ENCODE assay signal across 11 cellular contexts in genomic region chr17:44565866-44566443, GRCh38. TPM values are rescaled to one million over a fixed set of nuclear protein-coding genes. Genes with fewer than 3 reads are reported as not detected.
DNase-seq lines count a peak whose midpoint lies in the region; ATAC-seq, FAIRE-seq and TF ChIP-seq lines count a peak whose summit lies in the region.
"Had no signal": no experiment of that assay in that cellular context is flagged by ENCODE, and none has a peak within 500 bp of the region (broad histone marks: within the 10 kb centered on the region; RNA-seq: fewer than 3 reads in every experiment).

No MANE protein-coding gene starts in this region.

- FAIRE-seq in HTR-8/SVneo (lab: Jason Lieb, UNC) (peak; percentile 46), K562 (lab: Jason Lieb, UNC) (peak; percentile 72)

- no peaks in the 10 kb centered on the region for H3K36me3 ChIP-seq in K562 (ENCODE audit: control insufficient read depth, insufficient read depth, low read length)

- CTCF ChIA-PET in Calu3 (lab: Charles Lee): interaction anchor here (1.5 kb wide), 1 partner anchor 30 kb away, joined by 5 read pairs; no protein-coding TSS in a partner anchor
- CTCF ChIA-PET in K562 (lab: Yijun Ruan, JAX; ENCODE audit: low intra/inter-chr PET ratio): no interaction called here

- H3K4me1 Mint-ChIP-seq in Calu3 (ENCODE audit: low read depth, unreplicated experiment): peaks cover 6% of the 10 kb centered on the region
- H3K4me1 Mint-ChIP-seq in nephron: peaks cover 27% of the 10 kb centered on the region

- no TSS peak for BruUV-seq in Calu3 (replicated peaks; lab: Mats Ljungman, UMichigan)
- BruUV-seq in K562 (replicated peaks; lab: Mats Ljungman, UMichigan): no TSS peak

- intact Hi-C loops in Calu3 (cut with micrococcal nuclease; ENCODE audit: unreplicated experiment): no loop called here
- intact Hi-C loops in K562 (cut with micrococcal nuclease): no loop called here

- no peak overlapping the region for H3K9ac ChIP-seq in K562 (ENCODE audit: insufficient read depth in 1 of 2, low read depth in 2 of 2, low read length in 2 of 2)

- TF ChIP-seq CTCF in Calu3 (IDR thresholded peaks at IDR 0.05; ENCODE audit: unreplicated experiment) (peak; percentile 60), K562 (IDR thresholded peaks at IDR 0.05 in 2 of 3, conservative IDR thresholded peaks at IDR 0.05 in 1 of 3; ENCODE audit: insufficient read depth in 2 of 3, low read depth in 1 of 3, low read length in 3 of 3) (peak; percentile 53 to 63 (median 56)), nephron (IDR thresholded peaks at IDR 0.05; ENCODE audit: unreplicated experiment in 3 of 3) (peak in 2 of 3 experiments; percentile 22 to 32)

- no peak overlapping the region for H3K27ac Mint-ChIP-seq in Calu3 (ENCODE audit: unreplicated experiment)
- H3K27ac Mint-ChIP-seq in nephron: no peak overlapping the region
- H3K27ac Mint-ChIP-seq: dendritic cell treated with granulocyte-macrophage colony-stimulating factor and Interleukin-4, amounts not matched to agents 40 ng/mL and 50 ng/mL, for 4 days had no signal

- peak; percentile 67; the same call in 2 of the 3 replicates for ATAC-seq in K562
- ATAC-seq: mucosa of descending colon had no signal

- H3K4me1 ChIP-seq in K562 (replicated peaks in 1 of 2; ENCODE audit: control insufficient read depth in 2 of 2, insufficient read depth in 2 of 2, low read length in 2 of 2): peaks cover 11% of the 10 kb centered on the region in 2 experiments; a peak in 4 of 5 replicates

- H3K79me2 ChIP-seq in K562 (ENCODE audit: control insufficient read depth, insufficient read depth, low read length): no peaks in the 10 kb centered on the region

- H3K9me3 ChIP-seq in K562 (replicated peaks; ENCODE audit: control insufficient read depth, insufficient read depth, low read depth, low read length): peaks cover 5% of the 10 kb centered on the region

- DNase-seq in Calu3 (no peak), HTR-8/SVneo (ENCODE audit: insufficient read length, low spot score) (no peak), K562 (ENCODE audit: extremely low read depth in 1 of 4, low spot score in 3 of 4) (peak in 2 of 4 experiments; percentile 28 to 44), NCI-H524 treated with DMSO at 0.1 percent for 48 hours (lab: John Stamatoyannopoulos, UW) (no peak), GOT3 (lab: John Stamatoyannopoulos, UW) (no peak), dermis blood vessel endothelial cell (no peak)
- DNase-seq: activated effector memory CD4-positive, alpha-beta T cell treated with Interleukin-2 at 50 U/mL for 16 hours; mucosa of descending colon; NCI-H1048 had no signal

- WGBS in K562 (ENCODE audit: insufficient coverage, low coverage, missing lambda C conversion rate): 55% methylated on average over 12 of the region's 14 CpGs

- H3K27ac ChIP-seq in K562 (ENCODE audit: extremely low read depth, low read depth, low read length): no peak overlapping the region

- no peaks in the 10 kb centered on the region for H3K9me1 ChIP-seq in K562 (ENCODE audit: control insufficient read depth, insufficient read depth, low read length)

- TF ChIP-seq POLR2A in K562 (conservative IDR thresholded peaks at IDR 0.05): no peak

- 0 out of 4 replicates have a peak, but pooled peaks of 1 of the 2 experiments have one; percentile 18 for TF ChIP-seq RAD21 in K562 (CRISPR knock-in tag; conservative IDR thresholded peaks at IDR 0.05 in 1 of 2, IDR thresholded peaks at IDR 0.05 in 1 of 2)

- H3K4me3 Mint-ChIP-seq in Calu3 (ENCODE audit: low read depth, unreplicated experiment) (no peak overlapping the region), nephron (no peak overlapping the region)
- H3K4me3 Mint-ChIP-seq: dendritic cell treated with granulocyte-macrophage colony-stimulating factor and Interleukin-4, amounts not matched to agents 40 ng/mL and 50 ng/mL, for 4 days had no signal

- H4K20me1 ChIP-seq in K562 (replicated peaks; ENCODE audit: control insufficient read depth, insufficient read depth, low read length): no peaks in the 10 kb centered on the region

- no peak overlapping the region for H3K4me3 ChIP-seq in K562
- H3K4me3 ChIP-seq: mucosa of descending colon had no signal

- H3K27me3 Mint-ChIP-seq in Calu3 (ENCODE audit: unreplicated experiment) (no peaks in the 10 kb centered on the region), nephron (ENCODE audit: low read depth) (no peaks in the 10 kb centered on the region)

- H3K36me3 Mint-ChIP-seq in Calu3 (ENCODE audit: insufficient read depth, unreplicated experiment) (peaks cover 5% of the 10 kb centered on the region), nephron (ENCODE audit: low read depth) (peaks cover 45% of the 10 kb centered on the region)

- TF ChIP-seq EP300 in K562 (IDR thresholded peaks at IDR 0.05; ENCODE audit: low read length): no peak

- no peak overlapping the region for H3K4me2 ChIP-seq in K562 (ENCODE audit: insufficient read depth, low read length)

- H3K27me3 ChIP-seq in K562 (ENCODE audit: control insufficient read depth in 2 of 2, insufficient read depth in 2 of 2, low read length in 2 of 2): peaks cover 0 to 2% of the 10 kb centered on the region in 2 experiments; a peak in 1 of 5 replicates

- in situ Hi-C loops in K562 (cut with MboI): no loop called here

- H3K9me3 Mint-ChIP-seq in Calu3 (ENCODE audit: low read depth, unreplicated experiment): peaks cover 4% of the 10 kb centered on the region
- H3K9me3 Mint-ChIP-seq in nephron: peaks cover 18% of the 10 kb centered on the region

- H2AFZ ChIP-seq in K562 (ENCODE audit: low read depth, low read length): no peak overlapping the region

- POLR2A ChIA-PET in K562 (lab: Yijun Ruan, JAX): no interaction called here

TF ChIP-seq in K562, 482 proteins besides CTCF, POLR2A, EP300 and RAD21 (continues in another document):
- TF ChIP-seq CBX3 (IDR thresholded peaks at IDR 0.05; ENCODE audit: borderline replicate concordance in 1 of 2, low read length in 2 of 2) (0 out of 3 replicates have a peak, but pooled peaks of 1 of the 2 experiments have one; percentile 40), TRIM28 (IDR thresholded peaks at IDR 0.05) (0 out of 2 replicates have a peak, but pooled peaks have one; percentile 31)
- TF ChIP-seq, protein P1, sequence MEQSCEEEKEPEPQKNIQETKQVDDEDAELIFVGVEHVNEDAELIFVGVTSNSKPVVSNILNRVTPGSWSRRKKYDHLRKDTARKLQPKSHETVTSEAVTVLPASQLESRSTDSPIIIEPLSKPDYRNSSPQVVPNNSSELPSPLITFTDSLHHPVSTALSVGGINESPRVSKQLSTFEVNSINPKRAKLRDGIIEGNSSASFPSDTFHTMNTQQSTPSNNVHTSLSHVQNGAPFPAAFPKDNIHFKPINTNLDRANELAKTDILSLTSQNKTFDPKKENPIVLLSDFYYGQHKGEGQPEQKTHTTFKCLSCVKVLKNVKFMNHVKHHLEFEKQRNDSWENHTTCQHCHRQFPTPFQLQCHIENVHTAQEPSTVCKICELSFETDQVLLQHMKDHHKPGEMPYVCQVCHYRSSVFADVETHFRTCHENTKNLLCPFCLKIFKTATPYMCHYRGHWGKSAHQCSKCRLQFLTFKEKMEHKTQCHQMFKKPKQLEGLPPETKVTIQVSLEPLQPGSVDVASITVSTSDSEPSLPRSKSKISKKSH (CRISPR knock-in tag; IDR thresholded peaks at IDR 0.05): no peak

RNA-seq across cellular contexts. Expression of gene FZD2, which starts 8.7 kb away (rescaled TPM):
- total RNA-seq in Calu3 (2022): 28.5 and 35.8 TPM in 2 replicates
- 1.3 and 4.1 TPM in 2 replicates for total RNA-seq in K562 (2011; cell fraction: chromatin; rRNA removed; ENCODE audit: low replicate concordance)
- total RNA-seq in K562 (2011; cell fraction: nucleolus; rRNA removed): 7.2 and 8.2 TPM in 2 replicates
- total RNA-seq in K562 (2011; cell fraction: nucleoplasm; rRNA removed): 2.8 and 3.5 TPM in 2 replicates
- total RNA-seq in K562 (2014; rRNA removed): 1.1 and 1.2 TPM in 2 replicates
- total RNA-seq in K562 (2014; rRNA removed; fragmentation: Illumina TruSeq; extraction: Trizol): 0.10 and 0.11 TPM in 2 replicates
- 0.68 and 1.1 TPM in 2 replicates for total RNA-seq in K562 (2015; rRNA removed; fragmentation: Illumina TruSeq; extraction: Trizol)
- 3.5 and 3.7 TPM in 2 replicates for total RNA-seq in K562 (2021)
- 1.8 and 3.1 TPM in 2 replicates for polyA plus RNA-seq in K562 (2011; rRNA removed)
- 6.1 and 11.5 TPM in 2 replicates for polyA plus RNA-seq in K562 (2011; cell fraction: cytosol; rRNA removed)
- polyA plus RNA-seq in K562 (2011; cell fraction: nucleus; rRNA removed): 4.8 and 5.5 TPM in 2 replicates
- polyA plus RNA-seq in K562 (2012): 2.8 and 5.2 TPM in 2 replicates
- 0.31 and 1.5 TPM in 2 replicates for polyA plus RNA-seq in K562 (2014; fragmentation: Illumina TruSeq; extraction: Trizol)
- under 1 TPM in 1 of 2 experiments, not detected in 1; 0.03 TPM for polyA plus RNA-seq in K562 (2014; fragmentation: Nextera tagmentation; extraction: Ambion mirVana)
- 2.1 and 4.5 TPM in 2 replicates for polyA plus RNA-seq in K562 (2014; rRNA removed)
- 1.1 and 2.1 TPM in 2 replicates for polyA minus RNA-seq in K562 (2011; rRNA and poly(A)+ RNA removed)
- 4.9 and 6.1 TPM in 2 replicates for polyA minus RNA-seq in K562 (2011; cell fraction: cytosol; rRNA and poly(A)+ RNA removed)
- polyA minus RNA-seq in K562 (2011; cell fraction: nucleus; rRNA and poly(A)+ RNA removed): 2.3 and 3.8 TPM in 2 replicates
- total RNA-seq in dermis blood vessel endothelial cell: 0.68 and 1.0 TPM in 2 replicates
